Comparison of ENCODE assay signal across 19 cellular contexts in genomic region chr15:81485806-81486205, GRCh38.
"Had no signal": no experiment of that assay in that cellular context is flagged by ENCODE, and none has a peak within 500 bp of the region (broad histone marks: within the 10 kb centered on the region; RNA-seq: fewer than 3 reads in every experiment).

No MANE protein-coding gene starts in this region.

- H3K36me3 ChIP-seq: adrenal gland, gastrocnemius medialis, heart left ventricle, transverse colon, vagina, WERI-Rb-1 had no signal

- H3K4me3 ChIP-seq: adrenal gland, gastrocnemius medialis, heart left ventricle, skin epidermis, transverse colon, vagina had no signal

- ATAC-seq: gastrocnemius medialis; heart left ventricle; natural killer cell treated with Interleukin-12 subunit alpha and Interleukin-12 subunit beta and Interleukin-15 and Interleukin-18, amount 100 ng/mL, for 72 hours had no signal

- H3K4me1 ChIP-seq: adrenal gland, gastrocnemius medialis, heart left ventricle, transverse colon, vagina had no signal

- H3K27me3 ChIP-seq: adrenal gland, heart left ventricle, transverse colon, vagina had no signal

- DNase-seq: activated CD4-positive, alpha-beta memory T cell treated with anti-CD3 and anti-CD28 coated beads, Interleukin-2, amount 10 ng/mL, durations not matched to agents 7 days and 5 days; activated naive CD4-positive, alpha-beta T cell treated with anti-CD3 and anti-CD28 coated beads, Interleukin-2, amount 50 U/mL, for 16 hours; activated T-cell treated with anti-CD3 and anti-CD28 coated beads, Interleukin-2, amount 50 U/mL, for 24 hours; adrenal gland; endodermal cell; erythroblast; gastrocnemius medialis; immature natural killer cell; mesenchymal stem cell; nucleus accumbens; stimulated activated CD4-positive, alpha-beta T cell treated with anti-CD3 and anti-CD28 coated beads, Interleukin-15, amount 100 ng/mL, for 24 hours; stimulated activated CD4-positive, alpha-beta T cell treated with anti-CD3 and anti-CD28 coated beads, Interleukin-4, amount 100 ng/mL, for 24 hours; stimulated activated naive CD4-positive, alpha-beta T cell treated with Interleukin-2 at 50 U/mL for 16 hours; transverse colon; WERI-Rb-1 had no signal

- H3K9me3 ChIP-seq: adrenal gland, gastrocnemius medialis, heart left ventricle, transverse colon, vagina had no signal
